In genomic region chr9:110202232-110202631, GRCh38 we compare ENCODE assay signal across 30 cellular contexts. TPM values are rescaled to one million over a fixed set of nuclear protein-coding genes. Genes with fewer than 3 reads are reported as not detected.
"Had no signal": no experiment of that assay in that cellular context is flagged by ENCODE, and none has a peak within 500 bp of the region (broad histone marks: within the 10 kb centered on the region; RNA-seq: fewer than 3 reads in every experiment).

No MANE protein-coding gene starts in this region.

- H3K4me1 ChIP-seq: ascending aorta, breast epithelium, esophagus muscularis mucosa, foreskin keratinocyte, gastrocnemius medialis had no signal

- ATAC-seq: activated naive CD4-positive, alpha-beta T cell treated with anti-CD3 and anti-CD28 coated beads, Interleukin-2, amount 50 U/mL, for 72 hours; activated T-cell treated with anti-CD3 and anti-CD28 coated beads, Interleukin-2, amount 50 U/mL, for 72 hours; effector memory CD8-positive, alpha-beta T cell; foreskin keratinocyte; gastrocnemius medialis; WTC11 had no signal

- H3K27ac ChIP-seq: ascending aorta, breast epithelium, esophagus muscularis mucosa, foreskin keratinocyte, gastrocnemius medialis had no signal

- H3K36me3 ChIP-seq: ascending aorta, breast epithelium, esophagus muscularis mucosa, gastrocnemius medialis had no signal

- H3K9me3 ChIP-seq: ascending aorta, breast epithelium, esophagus muscularis mucosa, gastrocnemius medialis had no signal

- DNase-seq: activated CD4-positive, alpha-beta memory T cell treated with anti-CD3 and anti-CD28 coated beads, Interleukin-2, amount 10 ng/mL, durations not matched to agents 7 days and 5 days; activated CD4-positive, alpha-beta T cell treated with anti-CD3 and anti-CD28 coated beads for 1 hour; activated CD4-positive, alpha-beta T cell treated with anti-CD3 and anti-CD28 coated beads for 4 hours; activated CD4-positive, alpha-beta T cell treated with anti-CD3 and anti-CD28 coated beads, Interleukin-2, amount 10 ng/mL, durations not matched to agents 7 days and 5 days; activated CD4-positive, alpha-beta T cell treated with anti-CD3 and anti-CD28 coated beads, Interleukin-2, amount 50 U/mL, for 4 hours; activated CD8-positive, alpha-beta memory T cell treated with anti-CD3 and anti-CD28 coated beads, Interleukin-2, amount 50 U/mL, for 48 hours; activated gamma-delta T cell; activated naive CD4-positive, alpha-beta T cell; activated naive CD4-positive, alpha-beta T cell treated with anti-CD3 and anti-CD28 coated beads, Interleukin-2, amount 10 ng/mL, durations not matched to agents 7 days and 5 days; activated naive CD8-positive, alpha-beta T cell treated with anti-CD3 and anti-CD28 coated beads, Interleukin-2, amount 10 ng/mL, durations not matched to agents 7 days and 5 days; activated T-cell treated with anti-CD3 and anti-CD28 coated beads for 4 hours; activated T-cell treated with anti-CD3 and anti-CD28 coated beads, Interleukin-2, amount 50 U/mL, for 24 hours; activated T-cell treated with anti-CD3 and anti-CD28 coated beads, Interleukin-2, amount 50 U/mL, for 72 hours; cortex of kidney; dermis blood vessel endothelial cell; effector CD4-positive, alpha-beta T cell; effector memory CD8-positive, alpha-beta T cell; erythroblast; foreskin keratinocyte; gastrocnemius medialis; glutamatergic neuron; T-helper 2 cell had no signal

- H3K4me3 ChIP-seq: ascending aorta, breast epithelium, esophagus muscularis mucosa, gastrocnemius medialis had no signal

- H3K27me3 ChIP-seq: ascending aorta, breast epithelium, gastrocnemius medialis had no signal

RNA-seq across cellular contexts. Expression of gene C9orf152, which starts 5.7 kb away (rescaled TPM):
- total RNA-seq: activated CD4-positive, alpha-beta memory T cell treated with anti-CD3 and anti-CD28 coated beads, Interleukin-2, amount 10 ng/mL, durations not matched to agents 7 days and 5 days; activated CD4-positive, alpha-beta T cell treated with anti-CD3 and anti-CD28 coated beads, Interleukin-2, amount 10 ng/mL, durations not matched to agents 7 days and 5 days; activated naive CD4-positive, alpha-beta T cell treated with anti-CD3 and anti-CD28 coated beads, Interleukin-2, amount 50 U/mL, for 72 hours; activated naive CD8-positive, alpha-beta T cell treated with anti-CD3 and anti-CD28 coated beads, Interleukin-2, amount 10 ng/mL, durations not matched to agents 7 days and 5 days; activated T-cell treated with anti-CD3 and anti-CD28 coated beads, Interleukin-2, amount 50 U/mL, for 72 hours; ascending aorta; cardiac septum; cerebellum; dermis blood vessel endothelial cell; esophagus muscularis mucosa; foreskin keratinocyte; gastrocnemius medialis; T-helper 1 cell treated with Interleukin-12 subunit alpha and Interleukin-12 subunit beta and Interleukin-4 antibody, amounts not matched to agents 30 ng/mL and 1 ng/mL, for 36 hours; WTC11 had no signal
